27 cellular contexts compared by ENCODE assay signal in the genomic region with DNA sequence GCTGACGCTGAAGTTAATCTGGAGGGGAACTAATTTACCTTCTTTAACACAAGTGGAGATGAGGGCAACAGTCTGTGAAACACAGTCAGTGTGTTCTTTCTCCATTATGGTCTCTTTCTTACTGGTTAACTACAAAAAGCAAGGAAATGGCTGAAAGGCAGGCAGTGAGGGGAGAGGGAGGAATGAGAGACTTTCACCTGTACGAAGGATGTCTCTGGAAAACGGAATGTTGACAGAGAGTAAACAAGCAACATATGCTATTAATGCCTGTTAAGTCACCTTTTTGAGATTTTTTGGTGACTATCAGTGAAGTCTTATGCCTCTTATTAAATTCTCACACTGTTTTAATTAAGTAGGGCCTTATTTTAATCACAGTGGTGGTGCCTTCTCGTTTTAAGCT.
"Had no signal": no experiment of that assay in that cellular context is flagged by ENCODE, and none has a peak within 500 bp of the region (broad histone marks: within the 10 kb centered on the region; RNA-seq: fewer than 3 reads in every experiment).

No MANE protein-coding gene starts in this region.

- H3K36me3 ChIP-seq: right lobe of liver, suprapubic skin, transverse colon had no signal

- H3K27ac Mint-ChIP-seq: activated CD4-positive, alpha-beta memory T cell treated with anti-CD3 and anti-CD28 coated beads for 36 hours; activated naive CD4-positive, alpha-beta T cell treated with anti-CD3 and anti-CD28 coated beads for 36 hours; activated naive CD8-positive, alpha-beta T cell treated with anti-CD3 and anti-CD28 coated beads, Interleukin-2, amount 50 U/mL, for 24 hours; mesothelial cell of epicardium; T-helper 1 cell treated with Interleukin-12 subunit alpha and Interleukin-12 subunit beta and Interleukin-4 antibody, amounts not matched to agents 30 μg/mL and 1 μg/mL, for 36 hours had no signal

- H3K27me3 Mint-ChIP-seq: activated CD4-positive, alpha-beta memory T cell treated with anti-CD3 and anti-CD28 coated beads for 36 hours; activated naive CD8-positive, alpha-beta T cell treated with anti-CD3 and anti-CD28 coated beads, Interleukin-2, amount 50 U/mL, for 24 hours; natural killer cell treated with Interleukin-12 subunit alpha and Interleukin-12 subunit beta and Interleukin-15 and Interleukin-18, amount 100 ng/mL, for 72 hours had no signal

- H3K36me3 Mint-ChIP-seq: natural killer cell treated with Interleukin-12 subunit alpha and Interleukin-12 subunit beta and Interleukin-15 and Interleukin-18, amount 100 ng/mL, for 72 hours had no signal

- FAIRE-seq: kidney, urothelium cell line had no signal

- H3K4me3 ChIP-seq: body of pancreas, lung, right lobe of liver, skin epidermis, stomach, suprapubic skin, transverse colon had no signal

- ATAC-seq: activated naive CD8-positive, alpha-beta T cell treated with anti-CD3 and anti-CD28 coated beads, Interleukin-2, amount 50 U/mL, for 24 hours; body of pancreas; foreskin keratinocyte; natural killer cell treated with Interleukin-12 subunit alpha and Interleukin-12 subunit beta and Interleukin-15 and Interleukin-18, amount 100 ng/mL, for 72 hours; stimulated activated effector memory CD8-positive, alpha-beta T cell treated with anti-CD3 and anti-CD28 coated beads, Interleukin-12 subunit alpha, Interleukin-12 subunit beta, amount 100 ng/mL, for 72 hours had no signal

- H3K4me3 Mint-ChIP-seq: activated CD4-positive, alpha-beta memory T cell treated with anti-CD3 and anti-CD28 coated beads for 36 hours; activated naive CD4-positive, alpha-beta T cell treated with anti-CD3 and anti-CD28 coated beads for 36 hours; activated naive CD8-positive, alpha-beta T cell treated with anti-CD3 and anti-CD28 coated beads, Interleukin-2, amount 50 U/mL, for 24 hours; mesothelial cell of epicardium; natural killer cell treated with Interleukin-12 subunit alpha and Interleukin-12 subunit beta and Interleukin-15 and Interleukin-18, amount 100 ng/mL, for 72 hours; stimulated activated effector memory CD8-positive, alpha-beta T cell treated with anti-CD3 and anti-CD28 coated beads, Interleukin-12 subunit alpha, Interleukin-12 subunit beta, amount 100 ng/mL, for 72 hours; T-helper 1 cell treated with Interleukin-12 subunit alpha and Interleukin-12 subunit beta and Interleukin-4 antibody, amounts not matched to agents 30 μg/mL and 1 μg/mL, for 36 hours had no signal

- H2AFZ ChIP-seq: parathyroid adenoma had no signal

- H3K27me3 ChIP-seq: body of pancreas, foreskin keratinocyte, right lobe of liver, stomach, suprapubic skin, transverse colon had no signal

- H3K9me3 ChIP-seq: body of pancreas, right lobe of liver, stomach, suprapubic skin, transverse colon had no signal

- DNase-seq: activated CD4-positive, alpha-beta memory T cell treated with anti-CD3 and anti-CD28 coated beads for 36 hours; activated CD4-positive, alpha-beta T cell treated with anti-CD3 and anti-CD28 coated beads for 4 hours; activated CD4-positive, CD25-positive, alpha-beta regulatory T cell; activated naive CD4-positive, alpha-beta T cell treated with anti-CD3 and anti-CD28 coated beads for 36 hours; activated naive CD8-positive, alpha-beta T cell treated with anti-CD3 and anti-CD28 coated beads, Interleukin-2, amount 50 U/mL, for 24 hours; activated T-cell treated with anti-CD3 and anti-CD28 coated beads, Interleukin-2, amount 50 U/mL, for 48 hours; body of pancreas; caudate nucleus; dermis blood vessel endothelial cell; effector CD8-positive, alpha-beta T cell; erythroblast; foreskin keratinocyte; kidney; right lobe of liver; stimulated activated CD4-positive, alpha-beta T cell treated with anti-CD3 and anti-CD28 coated beads, Interleukin-1b, Interleukin-23, amount 100 ng/mL, for 48 hours; stomach; T1000; transverse colon had no signal

- H3K9ac ChIP-seq: parathyroid adenoma had no signal

- H3K4me1 ChIP-seq: body of pancreas, parathyroid adenoma, stomach, transverse colon had no signal

- H3K27ac ChIP-seq: body of pancreas, foreskin keratinocyte, parathyroid adenoma, right lobe of liver, skin epidermis, stomach, suprapubic skin, transverse colon had no signal

- H3K9me3 Mint-ChIP-seq: activated naive CD4-positive, alpha-beta T cell treated with anti-CD3 and anti-CD28 coated beads for 36 hours; mesothelial cell of epicardium; natural killer cell treated with Interleukin-12 subunit alpha and Interleukin-12 subunit beta and Interleukin-15 and Interleukin-18, amount 100 ng/mL, for 72 hours; stimulated activated effector memory CD8-positive, alpha-beta T cell treated with anti-CD3 and anti-CD28 coated beads, Interleukin-12 subunit alpha, Interleukin-12 subunit beta, amount 100 ng/mL, for 72 hours; T-helper 1 cell treated with Interleukin-12 subunit alpha and Interleukin-12 subunit beta and Interleukin-4 antibody, amounts not matched to agents 30 μg/mL and 1 μg/mL, for 36 hours had no signal
